ENCODE assay signal across 8 cellular contexts in genomic region chr5:38193015-38193581, GRCh38.
DNase-seq lines count a peak whose midpoint lies in the region; ATAC-seq lines count a peak whose summit lies in the region.

No MANE protein-coding gene starts in this region.

- H3K36me3 Mint-ChIP-seq in central memory CD8-positive, alpha-beta T cell (ENCODE audit: insufficient read depth) = no peaks in the 10 kb centered on the region

- no peak overlapping the region for H3K27ac Mint-ChIP-seq in central memory CD8-positive, alpha-beta T cell (ENCODE audit: low read depth)

- intact Hi-C loops in left colon (cut with DNase I, micrococcal nuclease) = loop anchor here (5.0 kb wide), 2 partner anchors 356 to 781 kb away; no protein-coding TSS in a partner anchor

- no peaks in the 10 kb centered on the region for H3K4me1 Mint-ChIP-seq in central memory CD8-positive, alpha-beta T cell

- DNase-seq in ELR (ENCODE audit: low read depth) (peak; percentile 72), NCI-H345 treated with DMSO at 0.1 percent for 48 hours (lab: John Stamatoyannopoulos, UW; ENCODE audit: unreplicated experiment) (peak; percentile 44), left colon (peak; percentile 29 to 69)
- peak; percentile 16 for DNase-seq in activated CD4-positive, CD25-positive, alpha-beta regulatory T cell treated with anti-CD3 and anti-CD28 coated beads, Interleukin-2, amount 50 U/mL, for 16 hours (ENCODE audit: low read depth, low spot score)
- peak in 1 of 2 donors; percentile 15 for DNase-seq in central memory CD8-positive, alpha-beta T cell (ENCODE audit: low spot score in 2 of 2)
- DNase-seq in stimulated activated CD4-positive, alpha-beta T cell treated with anti-CD3 and anti-CD28 coated beads, Interleukin-4, amount 100 ng/mL, for 24 hours = peak; percentile 59

- ATAC-seq in HG03066 (IDR thresholded peaks at IDR 0.05; ENCODE audit: low read depth, unreplicated experiment) = peak; percentile 76
- peak; percentile 10 for ATAC-seq in central memory CD8-positive, alpha-beta T cell (replicated peaks; ENCODE audit: extremely low read depth, poor library complexity, severe bottlenecking)
- peak; percentile 85 for ATAC-seq in left colon
- no peak for ATAC-seq in GM21619 (IDR thresholded peaks at IDR 0.05; ENCODE audit: unreplicated experiment)

- no peaks in the 10 kb centered on the region for H3K9me3 Mint-ChIP-seq in central memory CD8-positive, alpha-beta T cell

- peaks cover 37% of the 10 kb centered on the region for H3K27me3 Mint-ChIP-seq in central memory CD8-positive, alpha-beta T cell

- H3K4me3 Mint-ChIP-seq in central memory CD8-positive, alpha-beta T cell = no peak overlapping the region
